16 cellular contexts compared by ENCODE assay signal in genomic region chr22:42286205-42286604, GRCh38. TPM values are rescaled to one million over a fixed set of nuclear protein-coding genes. Genes with fewer than 3 reads are reported as not detected.
DNase-seq lines count a peak whose midpoint lies in the region; ATAC-seq and TF ChIP-seq lines count a peak whose summit lies in the region.
"Had no signal": no experiment of that assay in that cellular context is flagged by ENCODE, and none has a peak within 500 bp of the region (broad histone marks: within the 10 kb centered on the region; RNA-seq: fewer than 3 reads in every experiment).

No MANE protein-coding gene starts in this region.

- peak overlapping the region; percentile 4 for H3K27ac Mint-ChIP-seq in activated CD4-positive, alpha-beta T cell treated with anti-CD3 and anti-CD28 coated beads, Interleukin-2, amount 10 ng/mL, durations not matched to agents 24 days and 14 days
- H3K27ac Mint-ChIP-seq in T-helper 2 cell treated with Interferon-gamma antibody and Interleukin-4, amounts not matched to agents 5 μg/mL and 100 μg/mL, for 36 hours = no peak overlapping the region
- peak overlapping the region in 2 of 6 donors; percentile 9 to 32 for H3K27ac Mint-ChIP-seq in immature natural killer cell
- H3K27ac Mint-ChIP-seq in endodermal cell = no peak overlapping the region
- no peak overlapping the region for H3K27ac Mint-ChIP-seq in mesothelial cell of epicardium
- H3K27ac Mint-ChIP-seq: HFFc6 had no signal

- H3K36me3 ChIP-seq in endodermal cell (ENCODE audit: control insufficient read depth, insufficient read depth, low read length) = no peaks in the 10 kb centered on the region

- peaks cover 11% of the 10 kb centered on the region for H3K27me3 ChIP-seq in endodermal cell (ENCODE audit: control insufficient read depth, insufficient read depth, low read length, poor library complexity, severe bottlenecking)

- peak overlapping the region; percentile 35 for H3K4me3 Mint-ChIP-seq in activated CD4-positive, alpha-beta T cell treated with anti-CD3 and anti-CD28 coated beads, Interleukin-2, amount 10 ng/mL, durations not matched to agents 24 days and 14 days
- peak overlapping the region; percentile 23 for H3K4me3 Mint-ChIP-seq in T-helper 2 cell treated with Interferon-gamma antibody and Interleukin-4, amounts not matched to agents 5 μg/mL and 100 μg/mL, for 36 hours
- H3K4me3 Mint-ChIP-seq in immature natural killer cell (peak overlapping the region in 1 of 5 donors; percentile 29), endodermal cell (no peak overlapping the region), mesothelial cell of epicardium (no peak overlapping the region)
- H3K4me3 Mint-ChIP-seq: HFFc6 had no signal

- TF ChIP-seq CTCF in endodermal cell (conservative IDR thresholded peaks at IDR 0.05) = no peak
- no peak for TF ChIP-seq CTCF in mesothelial cell of epicardium (IDR thresholded peaks at IDR 0.05; ENCODE audit: unreplicated experiment)

- peak; percentile 79 for DNase-seq in activated CD4-positive, alpha-beta T cell treated with anti-CD3 and anti-CD28 coated beads, Interleukin-2, amount 10 ng/mL, durations not matched to agents 24 days and 14 days
- no peak for DNase-seq in activated CD4-positive, alpha-beta T cell treated with anti-CD3 and anti-CD28 coated beads, Interleukin-2, amount 50 U/mL, for 48 hours
- peak; percentile 96 for DNase-seq in Jurkat, Clone E6-1 (ENCODE audit: low read depth, low spot score)
- no peak for DNase-seq in T-helper 2 cell treated with Interferon-gamma antibody and Interleukin-4, amounts not matched to agents 5 μg/mL and 100 μg/mL, for 36 hours (ENCODE audit: low spot score)
- DNase-seq in immature natural killer cell (peak in 2 of 3 donors; percentile 11 to 20), endodermal cell (no peak), mesothelial cell of epicardium (ENCODE audit: low spot score in 2 of 2, unreplicated experiment in 2 of 2) (no peak)
- DNase-seq: activated CD8-positive, alpha-beta memory T cell treated with anti-CD3 and anti-CD28 coated beads for 24 hours; amniotic stem cell; glutamatergic neuron; HFFc6; kidney glomerular epithelial cell; NCI-H1092 treated with DMSO at 0.1 percent for 48 hours; NCI-H446 had no signal

- H3K9ac ChIP-seq in endodermal cell (ENCODE audit: extremely low read depth, low read length, poor library complexity, severe bottlenecking) = no peak overlapping the region

- peaks cover 16% of the 10 kb centered on the region for H3K27me3 Mint-ChIP-seq in activated CD4-positive, alpha-beta T cell treated with anti-CD3 and anti-CD28 coated beads, Interleukin-2, amount 10 ng/mL, durations not matched to agents 24 days and 14 days
- peaks cover 18% of the 10 kb centered on the region for H3K27me3 Mint-ChIP-seq in T-helper 2 cell treated with Interferon-gamma antibody and Interleukin-4, amounts not matched to agents 5 μg/mL and 100 μg/mL, for 36 hours (ENCODE audit: low read depth)
- H3K27me3 Mint-ChIP-seq in immature natural killer cell (ENCODE audit: low read depth in 3 of 3) (peaks cover 5 to 9% (median 7%) of the 10 kb centered on the region in 3 donors), endodermal cell (ENCODE audit: insufficient read depth) (peaks cover 25% of the 10 kb centered on the region), mesothelial cell of epicardium (ENCODE audit: low read depth) (peaks cover 36% of the 10 kb centered on the region)

- intact Hi-C loops in activated CD4-positive, alpha-beta T cell treated with anti-CD3 and anti-CD28 coated beads, Interleukin-2, amount 10 ng/mL, durations not matched to agents 24 days and 14 days (cut with micrococcal nuclease) = no loop called here

- no peaks in the 10 kb centered on the region for H3K4me1 ChIP-seq in endodermal cell (ENCODE audit: control insufficient read depth, insufficient read depth, low read length)
- H3K4me1 ChIP-seq: A549 had no signal

- no peaks in the 10 kb centered on the region for H3K9me3 ChIP-seq in endodermal cell (ENCODE audit: control insufficient read depth, low read length)
- H3K9me3 ChIP-seq: A549 had no signal

- no peak overlapping the region for H3K27ac ChIP-seq in endodermal cell (ENCODE audit: low read depth, low read length)
- H3K27ac ChIP-seq: A549 had no signal

- H3K9me3 Mint-ChIP-seq in activated CD4-positive, alpha-beta T cell treated with anti-CD3 and anti-CD28 coated beads, Interleukin-2, amount 10 ng/mL, durations not matched to agents 24 days and 14 days = no peaks in the 10 kb centered on the region
- H3K9me3 Mint-ChIP-seq in T-helper 2 cell treated with Interferon-gamma antibody and Interleukin-4, amounts not matched to agents 5 μg/mL and 100 μg/mL, for 36 hours = no peaks in the 10 kb centered on the region
- no peaks in the 10 kb centered on the region for H3K9me3 Mint-ChIP-seq in immature natural killer cell
- H3K9me3 Mint-ChIP-seq in endodermal cell = no peaks in the 10 kb centered on the region
- H3K9me3 Mint-ChIP-seq in mesothelial cell of epicardium = no peaks in the 10 kb centered on the region
- H3K9me3 Mint-ChIP-seq: HFFc6 had no signal

- H3K4me1 Mint-ChIP-seq in activated CD4-positive, alpha-beta T cell treated with anti-CD3 and anti-CD28 coated beads, Interleukin-2, amount 10 ng/mL, durations not matched to agents 24 days and 14 days = peaks cover 34% of the 10 kb centered on the region
- peaks cover 28% of the 10 kb centered on the region for H3K4me1 Mint-ChIP-seq in T-helper 2 cell treated with Interferon-gamma antibody and Interleukin-4, amounts not matched to agents 5 μg/mL and 100 μg/mL, for 36 hours (ENCODE audit: low read depth)
- peaks cover 13 to 20% of the 10 kb centered on the region in 2 donors for H3K4me1 Mint-ChIP-seq in immature natural killer cell
- peaks cover 6% of the 10 kb centered on the region for H3K4me1 Mint-ChIP-seq in endodermal cell
- H3K4me1 Mint-ChIP-seq in mesothelial cell of epicardium = peaks cover 32% of the 10 kb centered on the region

- WGBS in endodermal cell (ENCODE audit: insufficient coverage in 1 of 2, insufficient read length in 1 of 2), 2 experiments = 81 to 96% methylated on average over 3 of the region's 3 CpGs

- H3K36me3 Mint-ChIP-seq in activated CD4-positive, alpha-beta T cell treated with anti-CD3 and anti-CD28 coated beads, Interleukin-2, amount 10 ng/mL, durations not matched to agents 24 days and 14 days (ENCODE audit: low read depth) = no peaks in the 10 kb centered on the region
- H3K36me3 Mint-ChIP-seq in T-helper 2 cell treated with Interferon-gamma antibody and Interleukin-4, amounts not matched to agents 5 μg/mL and 100 μg/mL, for 36 hours (ENCODE audit: low read depth) = no peaks in the 10 kb centered on the region
- H3K36me3 Mint-ChIP-seq in immature natural killer cell (no peaks in the 10 kb centered on the region), endodermal cell (ENCODE audit: low read depth) (no peaks in the 10 kb centered on the region), mesothelial cell of epicardium (no peaks in the 10 kb centered on the region)

- ATAC-seq in GM21825 (IDR thresholded peaks at IDR 0.05; ENCODE audit: unreplicated experiment) = no peak
- ATAC-seq: A549 had no signal

- peak overlapping the region; percentile 40 for H3K4me3 ChIP-seq in Jurkat, Clone E6-1 (ENCODE audit: low read length)
- H3K4me3 ChIP-seq in endodermal cell (ENCODE audit: low read length) = no peak overlapping the region
- H3K4me3 ChIP-seq: A549 had no signal

RNA-seq across cellular contexts. Expression of gene TCF20, which starts 15.8 kb away (rescaled TPM):
- total RNA-seq in activated CD4-positive, alpha-beta T cell treated with anti-CD3 and anti-CD28 coated beads, Interleukin-2, amount 10 ng/mL, durations not matched to agents 24 days and 14 days = 83.0 and 85.4 TPM in 2 replicates
- polyA plus RNA-seq in Jurkat, Clone E6-1 (2012; ENCODE audit: insufficient read depth, insufficient read length) = 22.1 TPM
- 1 to 10 TPM in 2 of 3 donors, under 1 TPM in 1; 0.12 to 2.4 (median 1.4) TPM for polyA plus RNA-seq in immature natural killer cell
- total RNA-seq in endodermal cell = 100 to 1,000 TPM; 113 to 134 TPM
- polyA plus RNA-seq in endodermal cell (2013, experiment 1 of 2) = 27.9 TPM
- 31.8 TPM for polyA plus RNA-seq in endodermal cell (2013, experiment 2 of 2)
- 77.4 to 82.2 TPM (median 80.7 TPM) in 3 replicates for total RNA-seq in mesothelial cell of epicardium

Comparison
In these comparisons a context has a peak if more than half of its experiments do, and no peak if none do; other contexts are left out.
1. DNase-seq: peak in activated CD4-positive, alpha-beta T cell treated with anti-CD3 and anti-CD28 coated beads, Interleukin-2, amount 10 ng/mL, durations not matched to agents 24 days and 14 days (single experiment), Jurkat, Clone E6-1 (single experiment) and immature natural killer cell (2 of 3); none in activated CD4-positive, alpha-beta T cell treated with anti-CD3 and anti-CD28 coated beads, Interleukin-2, amount 50 U/mL, for 48 hours (0 of 2), T-helper 2 cell treated with Interferon-gamma antibody and Interleukin-4, amounts not matched to agents 5 μg/mL and 100 μg/mL, for 36 hours (single experiment), endodermal cell (single experiment) and mesothelial cell of epicardium (0 of 2).
2. H3K4me3 Mint-ChIP-seq: peak in activated CD4-positive, alpha-beta T cell treated with anti-CD3 and anti-CD28 coated beads, Interleukin-2, amount 10 ng/mL, durations not matched to agents 24 days and 14 days (single experiment) and T-helper 2 cell treated with Interferon-gamma antibody and Interleukin-4, amounts not matched to agents 5 μg/mL and 100 μg/mL, for 36 hours (single experiment); none in endodermal cell (single experiment) and mesothelial cell of epicardium (single experiment).